ENCODE assay signal across 19 cellular contexts in genomic region chr17:72684405-72685020, GRCh38.
DNase-seq lines count a peak whose midpoint lies in the region; ATAC-seq and TF ChIP-seq lines count a peak whose summit lies in the region.
"Had no signal": no experiment of that assay in that cellular context is flagged by ENCODE, and none has a peak within 500 bp of the region (broad histone marks: within the 10 kb centered on the region; RNA-seq: fewer than 3 reads in every experiment).

No MANE protein-coding gene starts in this region.

- H3K4me2 ChIP-seq in BLaER1 treated with 17β-estradiol and CSF1 and Interleukin-3, amounts not matched to agents 10 nM and 100 nM, result peak overlapping the region in 10 of 11 experiments; percentile 23 to 72 (median 64); a peak in 18 of 22 replicates
- peak overlapping the region; percentile 82 for H3K4me2 ChIP-seq in IMR-90 (ENCODE audit: low read depth, low read length)
- H3K4me2 ChIP-seq in trophoblast cell (ENCODE audit: low read length), result peak overlapping the region; percentile 10

- peak overlapping the region; percentile 95 for H2BK120ac ChIP-seq in IMR-90 (ENCODE audit: low read depth, low read length)
- H2BK120ac ChIP-seq in trophoblast cell (ENCODE audit: insufficient read depth, low read length, poor library complexity), result no peak overlapping the region

- H3K27ac ChIP-seq in BLaER1 treated with 17β-estradiol and CSF1 and Interleukin-3, amounts not matched to agents 10 nM and 100 nM, result peak overlapping the region in 8 of 11 experiments; percentile 7 to 49 (median 19); a peak in 9 of 22 replicates
- H3K27ac ChIP-seq in IMR-90 (ENCODE audit: insufficient read depth, low read length) (peak overlapping the region; percentile 80), endodermal cell (ENCODE audit: low read depth, low read length) (no peak overlapping the region), trophoblast cell (ENCODE audit: low read depth, low read length) (peak overlapping the region; percentile 56), coronary artery (no peak overlapping the region)

- H3K27me3 ChIP-seq in BLaER1 treated with 17β-estradiol and CSF1 and Interleukin-3, amounts not matched to agents 10 nM and 100 nM, result no peaks in the 10 kb centered on the region
- no peaks in the 10 kb centered on the region for H3K27me3 ChIP-seq in IMR-90 (ENCODE audit: control insufficient read depth, insufficient read depth, low read length)
- no peaks in the 10 kb centered on the region for H3K27me3 ChIP-seq in endodermal cell (ENCODE audit: control insufficient read depth, insufficient read depth, low read length, poor library complexity, severe bottlenecking)
- no peaks in the 10 kb centered on the region for H3K27me3 ChIP-seq in trophoblast cell (ENCODE audit: insufficient read depth, low read length)
- no peaks in the 10 kb centered on the region for H3K27me3 ChIP-seq in BE2C

- H3K79me1 ChIP-seq in IMR-90 (ENCODE audit: low read depth in 1 of 2, low read length in 2 of 2) (peaks cover 0 to 20% of the 10 kb centered on the region in 2 experiments; a peak in 1 of 4 replicates), trophoblast cell (ENCODE audit: low read length) (peaks cover 7% of the 10 kb centered on the region)

- H2BK5ac ChIP-seq in IMR-90 (ENCODE audit: low read depth, low read length, poor library complexity, severe bottlenecking) (peak overlapping the region; percentile 82), trophoblast cell (ENCODE audit: low read depth, low read length, poor library complexity) (no peak overlapping the region)

- H3K9me3 Mint-ChIP-seq in endodermal cell, result peaks cover 5% of the 10 kb centered on the region
- H3K9me3 Mint-ChIP-seq: activated B cell treated with CpG ODN at 0.5 μM for 24 hours; activated CD8-positive, alpha-beta T cell treated with anti-CD3 and anti-CD28 coated beads for 36 hours; central memory CD8-positive, alpha-beta T cell; effector memory CD8-positive, alpha-beta T cell; T-helper 1 cell treated with Interleukin-12 subunit alpha and Interleukin-12 subunit beta and Interleukin-4 antibody, amounts not matched to agents 30 μg/mL and 1 μg/mL, for 36 hours had no signal

- peak overlapping the region; percentile 20 for H2BK12ac ChIP-seq in trophoblast cell (ENCODE audit: low read length)

- H3K36me3 ChIP-seq in BLaER1 treated with 17β-estradiol and CSF1 and Interleukin-3, amounts not matched to agents 10 nM and 100 nM, result peaks cover 0 to 6% (median 0%) of the 10 kb centered on the region in 11 experiments; a peak in 1 of 22 replicates
- no peaks in the 10 kb centered on the region for H3K36me3 ChIP-seq in IMR-90 (ENCODE audit: control insufficient read depth, insufficient read depth, low read length)
- H3K36me3 ChIP-seq in endodermal cell (ENCODE audit: control insufficient read depth, insufficient read depth, low read length), result no peaks in the 10 kb centered on the region
- H3K36me3 ChIP-seq in trophoblast cell (ENCODE audit: control insufficient read depth in 1 of 2, insufficient read depth in 2 of 2, low read length in 2 of 2), result no peaks in the 10 kb centered on the region
- H3K36me3 ChIP-seq in mucosa of descending colon (ENCODE audit: low read depth), result no peaks in the 10 kb centered on the region
- no peaks in the 10 kb centered on the region for H3K36me3 ChIP-seq in BE2C

- H4K91ac ChIP-seq in IMR-90 (ENCODE audit: insufficient read depth, low read depth, low read length) (peak overlapping the region; percentile 86), trophoblast cell (ENCODE audit: low read depth, low read length) (no peak overlapping the region)

- no peak overlapping the region for H4K12ac ChIP-seq in trophoblast cell (ENCODE audit: low read depth, low read length)

- POLR2A ChIA-PET in IMR-90 (lab: Charles Lee; ENCODE audit: unreplicated experiment), result no interaction called here

- H2AK5ac ChIP-seq in IMR-90 (ENCODE audit: low read depth, low read length), result peak overlapping the region; percentile 97
- H2AK5ac ChIP-seq in trophoblast cell (ENCODE audit: low read length), result no peak overlapping the region

- H3K4ac ChIP-seq in IMR-90 (ENCODE audit: low read depth, low read length) (peak overlapping the region; percentile 97), trophoblast cell (ENCODE audit: low read depth, low read length) (no peak overlapping the region)

- no peaks in the 10 kb centered on the region for H3K79me2 ChIP-seq in trophoblast cell (ENCODE audit: control insufficient read depth, insufficient read depth, low read length, poor library complexity)

- no peaks in the 10 kb centered on the region for H3K36me3 Mint-ChIP-seq in endodermal cell (ENCODE audit: low read depth)

- CTCF ChIA-PET in IMR-90 (lab: Yijun Ruan, JAX), result no interaction called here

- peak overlapping the region; percentile 83 for H3K18ac ChIP-seq in IMR-90 (ENCODE audit: low read depth, low read length)
- peak overlapping the region; percentile 17 for H3K18ac ChIP-seq in trophoblast cell (ENCODE audit: low read length)

- 84% methylated on average over 4 of the region's 11 CpGs; no CpG with 5 or more reads in 1 of the 2 experiments for WGBS in IMR-90 (ENCODE audit: extremely low coverage in 2 of 2, insufficient read length in 1 of 2), 2 experiments
- 82 to 89% methylated on average over 4 to 11 of the region's 11 CpGs for WGBS in endodermal cell (ENCODE audit: insufficient coverage in 1 of 2, insufficient read length in 1 of 2), 2 experiments
- WGBS in trophoblast cell (ENCODE audit: extremely low coverage, insufficient coverage, insufficient read length), result no CpG with 5 or more reads among the region's 11 CpGs

- H3K9ac ChIP-seq in BLaER1 treated with 17β-estradiol and CSF1 and Interleukin-3, amounts not matched to agents 10 nM and 100 nM, result 0 out of 22 replicates have a peak overlapping the region, but pooled peaks of 1 of the 11 experiments have one; percentile 11
- H3K9ac ChIP-seq in IMR-90 (ENCODE audit: low read depth, low read length) (peak overlapping the region; percentile 1; the same call in 1 of the 2 replicates), endodermal cell (ENCODE audit: extremely low read depth, low read length, poor library complexity, severe bottlenecking) (no peak overlapping the region), trophoblast cell (ENCODE audit: low read length) (no peak overlapping the region)

- peaks cover 7% of the 10 kb centered on the region for H3K27me3 Mint-ChIP-seq in endodermal cell (ENCODE audit: insufficient read depth)
- H3K27me3 Mint-ChIP-seq: activated B cell treated with CpG ODN at 0.5 μM for 24 hours; activated CD8-positive, alpha-beta T cell treated with anti-CD3 and anti-CD28 coated beads for 36 hours; central memory CD8-positive, alpha-beta T cell; effector memory CD8-positive, alpha-beta T cell had no signal

- peaks cover 9 to 26% (median 17%) of the 10 kb centered on the region in 10 experiments; a peak in 18 of 20 replicates for H3K4me1 ChIP-seq in BLaER1 treated with 17β-estradiol and CSF1 and Interleukin-3, amounts not matched to agents 10 nM and 100 nM
- H3K4me1 ChIP-seq in IMR-90 (ENCODE audit: control insufficient read depth, insufficient read depth, low read length), result peaks cover 26% of the 10 kb centered on the region
- H3K4me1 ChIP-seq in endodermal cell (ENCODE audit: control insufficient read depth, insufficient read depth, low read length), result peaks cover 7% of the 10 kb centered on the region
- peaks cover 13 to 14% of the 10 kb centered on the region in 2 experiments for H3K4me1 ChIP-seq in trophoblast cell (ENCODE audit: control insufficient read depth in 1 of 2, insufficient read depth in 2 of 2, low read length in 2 of 2)
- peaks cover 14% of the 10 kb centered on the region for H3K4me1 ChIP-seq in mucosa of descending colon (ENCODE audit: low read depth)
- H3K4me1 ChIP-seq in BE2C, result peaks cover 15% of the 10 kb centered on the region

- H2BK15ac ChIP-seq in IMR-90 (ENCODE audit: low read depth, low read length), result peak overlapping the region; percentile 46; the same call in 2 of the 3 replicates

- H4K8ac ChIP-seq in IMR-90 (ENCODE audit: low read depth in 2 of 2, low read length in 2 of 2) (peak overlapping the region; percentile 54 to 70), trophoblast cell (ENCODE audit: low read depth, low read length) (no peak overlapping the region)

- no peaks in the 10 kb centered on the region for H4K20me1 ChIP-seq in BLaER1 treated with 17β-estradiol and CSF1 and Interleukin-3, amounts not matched to agents 10 nM and 100 nM
- no peaks in the 10 kb centered on the region for H4K20me1 ChIP-seq in IMR-90 (ENCODE audit: insufficient read depth, low read length)

- no peak for TF ChIP-seq POLR2A in IMR-90 (IDR thresholded peaks at IDR 0.05; ENCODE audit: low read depth, low read length)

- H4K5ac ChIP-seq in IMR-90 (ENCODE audit: low read depth, low read length), result peak overlapping the region; percentile 66

- no peak overlapping the region for H3K4me3 Mint-ChIP-seq in endodermal cell
- H3K4me3 Mint-ChIP-seq: activated B cell treated with CpG ODN at 0.5 μM for 24 hours; activated CD8-positive, alpha-beta T cell treated with anti-CD3 and anti-CD28 coated beads for 36 hours; activated T-helper 1 cell treated with anti-CD3 and anti-CD28 coated beads, Interleukin-12 subunit alpha, Interleukin-12 subunit beta, Interleukin-2, Interleukin-4 antibody, amounts not matched to agents 30 ng/mL and 10 ng/mL and 1 ng/mL, durations not matched to agents 14 hours and 24 hours and 36 hours; central memory CD8-positive, alpha-beta T cell; effector memory CD8-positive, alpha-beta T cell; T-helper 1 cell treated with Interleukin-12 subunit alpha and Interleukin-12 subunit beta and Interleukin-4 antibody, amounts not matched to agents 30 μg/mL and 1 μg/mL, for 36 hours had no signal

- ATAC-seq in IMR-90 (ENCODE audit: low read depth) (no peak; the same call in 1 of the 2 replicates), mucosa of descending colon (no peak)
- ATAC-seq: activated CD8-positive, alpha-beta T cell treated with anti-CD3 and anti-CD28 coated beads for 36 hours; effector memory CD8-positive, alpha-beta T cell had no signal

- H3K27ac Mint-ChIP-seq in endodermal cell, result peak overlapping the region; percentile 35
- H3K27ac Mint-ChIP-seq: activated B cell treated with CpG ODN at 0.5 μM for 24 hours; activated CD8-positive, alpha-beta T cell treated with anti-CD3 and anti-CD28 coated beads for 36 hours; activated T-helper 1 cell treated with anti-CD3 and anti-CD28 coated beads, Interleukin-12 subunit alpha, Interleukin-12 subunit beta, Interleukin-2, Interleukin-4 antibody, amounts not matched to agents 30 ng/mL and 10 ng/mL and 1 ng/mL, durations not matched to agents 14 hours and 24 hours and 36 hours; T-helper 1 cell treated with Interleukin-12 subunit alpha and Interleukin-12 subunit beta and Interleukin-4 antibody, amounts not matched to agents 30 μg/mL and 1 μg/mL, for 36 hours had no signal

- peak overlapping the region; percentile 18 for H2AK9ac ChIP-seq in IMR-90 (replicated peaks; ENCODE audit: low read depth, low read length, poor library complexity)

- H2AFZ ChIP-seq in IMR-90 (replicated peaks; ENCODE audit: low read length, poor library complexity) (peak overlapping the region; percentile 9), trophoblast cell (ENCODE audit: insufficient read depth, low read length, poor library complexity) (no peak overlapping the region)

- peak overlapping the region; percentile 34; the same call in 1 of the 2 replicates for H3K56ac ChIP-seq in IMR-90 (ENCODE audit: extremely low read depth, insufficient read depth, low read length)

- H2BK20ac ChIP-seq in IMR-90 (ENCODE audit: low read depth, low read length), result peak overlapping the region; percentile 97

- H3K14ac ChIP-seq in IMR-90 (replicated peaks; ENCODE audit: low read depth, low read length) (peak overlapping the region; percentile 78), trophoblast cell (ENCODE audit: low read length) (peak overlapping the region; percentile 12)

- TF ChIP-seq RAD21 in IMR-90 (IDR thresholded peaks at IDR 0.05; ENCODE audit: low read length), result no peak

- in situ Hi-C loops in IMR-90 (cut with MboI; ENCODE audit: low sequenced_read_pairs), result no loop called here

- no peak for TF ChIP-seq CTCF in IMR-90 (conservative IDR thresholded peaks at IDR 0.05; ENCODE audit: low read depth, low read length)
- no peak for TF ChIP-seq CTCF in endodermal cell (conservative IDR thresholded peaks at IDR 0.05)
- no peak for TF ChIP-seq CTCF in mucosa of descending colon (IDR thresholded peaks at IDR 0.05)
- no peak for TF ChIP-seq CTCF in BE2C (IDR thresholded peaks at IDR 0.05; ENCODE audit: low read depth, low read length)
- TF ChIP-seq CTCF in coronary artery (IDR thresholded peaks at IDR 0.05), result no peak

- H3K4me3 ChIP-seq in BLaER1 treated with 17β-estradiol and CSF1 and Interleukin-3, amounts not matched to agents 10 nM and 100 nM, result no peak overlapping the region
- H3K4me3 ChIP-seq in IMR-90 (ENCODE audit: insufficient read depth, low read depth, low read length) (no peak overlapping the region), endodermal cell (ENCODE audit: low read length) (no peak overlapping the region), trophoblast cell (ENCODE audit: low read depth, low read length) (no peak overlapping the region), mucosa of descending colon (no peak overlapping the region), BE2C (ENCODE audit: low read depth, low read length) (no peak overlapping the region), coronary artery (no peak overlapping the region)

- H3K23ac ChIP-seq in IMR-90 (ENCODE audit: low read depth, low read length) (peak overlapping the region; percentile 83), trophoblast cell (ENCODE audit: low read length) (no peak overlapping the region)

- intact Hi-C loops in IMR-90 (cut with micrococcal nuclease) (loop anchor here (5.0 kb wide), 1 partner anchor 92 kb away; no protein-coding TSS in a partner anchor), mucosa of descending colon (cut with DNase I, micrococcal nuclease) (no loop called here)

- H3K9me3 ChIP-seq in BLaER1 treated with 17β-estradiol and CSF1 and Interleukin-3, amounts not matched to agents 10 nM and 100 nM (replicated peaks in 1 of 11), result peaks cover 0 to 7% (median 0%) of the 10 kb centered on the region in 11 experiments; a peak in 1 of 22 replicates
- no peaks in the 10 kb centered on the region for H3K9me3 ChIP-seq in IMR-90 (ENCODE audit: control insufficient read depth, insufficient read depth, low read length)
- no peaks in the 10 kb centered on the region for H3K9me3 ChIP-seq in endodermal cell (ENCODE audit: control insufficient read depth, low read length)
- H3K9me3 ChIP-seq in trophoblast cell (ENCODE audit: insufficient read depth, low read depth, low read length), result no peaks in the 10 kb centered on the region
- H3K9me3 ChIP-seq in mucosa of descending colon, result no peaks in the 10 kb centered on the region
- H3K9me3 ChIP-seq in BE2C, result no peaks in the 10 kb centered on the region

- BruUV-seq in IMR-90 (replicated peaks; lab: Mats Ljungman, UMichigan), result no TSS peak

- H3K4me1 Mint-ChIP-seq in endodermal cell, result peaks cover 22% of the 10 kb centered on the region
- H3K4me1 Mint-ChIP-seq: activated B cell treated with CpG ODN at 0.5 μM for 24 hours; central memory CD8-positive, alpha-beta T cell had no signal

- no peak for DNase-seq in IMR-90
- DNase-seq in endodermal cell, result no peak
- DNase-seq in trophoblast cell, result no peak
- DNase-seq in mucosa of descending colon, result no peak
- no peak for DNase-seq in BE2C
- DNase-seq in coronary artery (ENCODE audit: low spot score), result no peak
- DNase-seq in DMS153 (lab: John Stamatoyannopoulos, UW), result no peak
- DNase-seq: activated B cell treated with CpG ODN at 0.5 μM for 24 hours; activated CD8-positive, alpha-beta T cell treated with anti-CD3 and anti-CD28 coated beads for 36 hours; effector memory CD8-positive, alpha-beta T cell; H7; Karpas-422; NCI-H1417 treated with DMSO at 0.1 percent for 48 hours; NK-92 treated with Interleukin-12 subunit alpha and Interleukin-12 subunit beta, amount 100 ng/mL, for 24 hours; Right ventricle myocardium superior had no signal

- dilution Hi-C loops in IMR-90 (cut with HindIII; ENCODE audit: low sequenced_read_pairs, unreplicated experiment), result no loop called here

- H3K9me1 ChIP-seq in IMR-90 (ENCODE audit: insufficient read depth, low read length), result peaks cover 22% of the 10 kb centered on the region

Comparison
In these comparisons a context has a peak if more than half of its experiments do, and no peak if none do; other contexts are left out.
1. H3K27ac ChIP-seq: peak in BLaER1 treated with 17β-estradiol and CSF1 and Interleukin-3, amounts not matched to agents 10 nM and 100 nM (8 of 11), IMR-90 (single experiment) and trophoblast cell (single experiment); none in endodermal cell (single experiment) and coronary artery (0 of 2).
2. H3K4me2 ChIP-seq: peak in every context shown above with its lines; median percentile 82 in IMR-90; 64 in BLaER1 treated with 17β-estradiol and CSF1 and Interleukin-3, amounts not matched to agents 10 nM and 100 nM; 10 in trophoblast cell.